Comparison of ENCODE assay signal across 8 cellular contexts in the genomic region with DNA sequence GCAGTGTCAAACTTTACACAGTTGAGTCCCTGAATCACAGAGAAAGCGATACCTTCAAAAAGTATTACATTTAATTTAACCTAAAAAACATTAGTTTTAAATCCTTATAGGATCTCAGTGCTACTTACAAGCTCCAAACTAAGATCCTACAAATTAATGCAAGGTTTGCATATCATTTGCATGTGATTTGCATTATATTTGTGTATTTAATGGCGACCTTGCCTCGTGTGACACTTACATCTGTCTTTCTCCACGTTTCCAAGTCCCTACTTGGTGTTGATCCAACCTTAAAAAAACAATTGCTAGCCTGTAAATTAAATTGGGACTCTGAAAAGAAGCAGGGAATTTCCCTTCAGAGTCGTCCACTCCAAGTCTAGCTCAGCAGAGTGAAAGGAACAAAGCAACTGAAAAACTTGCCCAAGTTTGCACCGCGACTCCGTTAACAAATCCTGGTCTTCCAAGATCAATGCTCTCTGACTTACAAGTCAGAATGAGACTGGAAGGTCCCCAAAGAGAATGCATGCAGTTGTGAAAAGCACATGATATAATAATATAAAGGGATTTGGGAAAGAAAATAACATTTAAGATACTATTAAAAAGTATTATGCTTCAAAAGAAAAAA. TPM values are rescaled to one million over a fixed set of nuclear protein-coding genes. Genes with fewer than 3 reads are reported as not detected.
DNase-seq lines count a peak whose midpoint lies in the region; ATAC-seq, FAIRE-seq and TF ChIP-seq lines count a peak whose summit lies in the region.

No MANE protein-coding gene starts in this region.

- peaks cover 8% of the 10 kb centered on the region for H3K36me3 Mint-ChIP-seq in activated CD4-positive, alpha-beta T cell treated with anti-CD3 and anti-CD28 coated beads, Interleukin-2, amount 10 ng/mL, durations not matched to agents 24 days and 14 days (ENCODE audit: low read depth)
- H3K36me3 Mint-ChIP-seq in activated naive CD8-positive, alpha-beta T cell treated with anti-CD3 and anti-CD28 coated beads, Interleukin-2, amount 10 ng/mL, durations not matched to agents 7 days and 5 days, result peaks cover 2% of the 10 kb centered on the region

- H3K4me2 ChIP-seq in HepG2 (ENCODE audit: low read depth, low read length), result peak overlapping the region; percentile 88

- peaks cover 4% of the 10 kb centered on the region for H3K9me3 Mint-ChIP-seq in activated CD4-positive, alpha-beta T cell treated with anti-CD3 and anti-CD28 coated beads, Interleukin-2, amount 10 ng/mL, durations not matched to agents 24 days and 14 days
- H3K9me3 Mint-ChIP-seq in activated naive CD8-positive, alpha-beta T cell treated with anti-CD3 and anti-CD28 coated beads, Interleukin-2, amount 10 ng/mL, durations not matched to agents 7 days and 5 days, result no peaks in the 10 kb centered on the region

- in situ Hi-C loops in HepG2 (cut with HindIII; ENCODE audit: extremely low pct_ligation_motif_present, low pct_unique_long_range_greater_than_20kb), result no loop called here

- no peaks in the 10 kb centered on the region for H3K9me3 ChIP-seq in HepG2 (ENCODE audit: low read length)
- no peaks in the 10 kb centered on the region for H3K9me3 ChIP-seq in suprapubic skin
- no peaks in the 10 kb centered on the region for H3K9me3 ChIP-seq in BE2C

- H3K9ac ChIP-seq in HepG2 (ENCODE audit: insufficient read depth, low read depth, low read length), result peak overlapping the region; percentile 50

- WGBS in HepG2 (ENCODE audit: low lambda C conversion rate), result 21% methylated on average over 8 of the region's 8 CpGs
- 10% methylated on average over 8 of the region's 8 CpGs for WGBS in suprapubic skin

- H2AFZ ChIP-seq in HepG2 (ENCODE audit: low read length), result no peak overlapping the region

- CTCF ChIA-PET in HepG2 (lab: Yijun Ruan, JAX; ENCODE audit: low intra/inter-chr PET ratio, low total read pairs), result no interaction called here

- FAIRE-seq in HepG2 (lab: Jason Lieb, UNC), result no peak

- peaks cover 14% of the 10 kb centered on the region for H3K79me2 ChIP-seq in HepG2 (ENCODE audit: insufficient read depth, low read length)

- H3K27ac ChIP-seq in HepG2 (ENCODE audit: extremely low read length, insufficient read depth, low read length) (no peak overlapping the region), suprapubic skin (peak overlapping the region; percentile 23)

- peaks cover 24% of the 10 kb centered on the region for H3K4me1 ChIP-seq in HepG2 (ENCODE audit: insufficient read depth, low read length)
- peaks cover 36% of the 10 kb centered on the region for H3K4me1 ChIP-seq in suprapubic skin
- no peaks in the 10 kb centered on the region for H3K4me1 ChIP-seq in BE2C

- H3K4me3 ChIP-seq in HepG2 (replicated peaks in 1 of 3; ENCODE audit: insufficient read depth in 1 of 3, low read depth in 2 of 3, low read length in 3 of 3) (peak overlapping the region; percentile 32 to 51 (median 47)), suprapubic skin (peak overlapping the region; percentile 95), BE2C (ENCODE audit: low read depth, low read length) (no peak overlapping the region)

- H4K20me1 ChIP-seq in HepG2 (ENCODE audit: insufficient read depth, low read length), result no peaks in the 10 kb centered on the region

- no peak for DNase-seq in activated CD4-positive, alpha-beta T cell treated with anti-CD3 and anti-CD28 coated beads, Interleukin-2, amount 10 ng/mL, durations not matched to agents 24 days and 14 days
- no peak for DNase-seq in activated CD4-positive, alpha-beta T cell treated with anti-CD3 and anti-CD28 coated beads, Interleukin-2, amount 50 U/mL, for 48 hours
- no peak for DNase-seq in activated naive CD8-positive, alpha-beta T cell treated with anti-CD3 and anti-CD28 coated beads, Interleukin-2, amount 10 ng/mL, durations not matched to agents 7 days and 5 days
- no peak for DNase-seq in HepG2 (ENCODE audit: low spot score)
- no peak for DNase-seq in suprapubic skin (ENCODE audit: low spot score in 2 of 2)
- no peak for DNase-seq in SIG-M5 treated with dmso at 0.1 percent for 504 hours (lab: John Stamatoyannopoulos, UW; ENCODE audit: unreplicated experiment)
- DNase-seq in BE2C, result no peak

- no TSS peak for BruUV-seq in HepG2 (replicated peaks; lab: Mats Ljungman, UMichigan)

- TF ChIP-seq POLR2A in HepG2 (IDR thresholded peaks at IDR 0.05; ENCODE audit: insufficient read depth in 1 of 2, low read depth in 2 of 2, low read length in 2 of 2) (no peak), suprapubic skin (IDR thresholded peaks at IDR 0.05) (no peak)

- ATAC-seq in activated naive CD8-positive, alpha-beta T cell treated with anti-CD3 and anti-CD28 coated beads, Interleukin-2, amount 10 ng/mL, durations not matched to agents 7 days and 5 days (ENCODE audit: low read depth), result no peak
- ATAC-seq in HepG2 (no peak), HG02678 (IDR thresholded peaks at IDR 0.05; ENCODE audit: unreplicated experiment) (no peak)

- TF ChIP-seq CTCF in HepG2 (CRISPR knock-in tag; IDR thresholded peaks at IDR 0.05) (no peak), suprapubic skin (IDR thresholded peaks at IDR 0.05) (no peak), BE2C (IDR thresholded peaks at IDR 0.05; ENCODE audit: low read depth, low read length) (no peak)

- H3K4me1 Mint-ChIP-seq in activated CD4-positive, alpha-beta T cell treated with anti-CD3 and anti-CD28 coated beads, Interleukin-2, amount 10 ng/mL, durations not matched to agents 24 days and 14 days, result peaks cover 44% of the 10 kb centered on the region
- H3K4me1 Mint-ChIP-seq in activated naive CD8-positive, alpha-beta T cell treated with anti-CD3 and anti-CD28 coated beads, Interleukin-2, amount 10 ng/mL, durations not matched to agents 7 days and 5 days, result peaks cover 31% of the 10 kb centered on the region

- no peak for TF ChIP-seq RAD21 in HepG2 (CRISPR knock-in tag; IDR thresholded peaks at IDR 0.05)

- intact Hi-C loops in activated CD4-positive, alpha-beta T cell treated with anti-CD3 and anti-CD28 coated beads, Interleukin-2, amount 10 ng/mL, durations not matched to agents 24 days and 14 days (cut with micrococcal nuclease), result loop anchor here (1.0 to 2.0 kb wide), 3 partner anchors 16 to 56 kb away; no protein-coding TSS in a partner anchor
- intact Hi-C loops in HepG2 (cut with micrococcal nuclease; ENCODE audit: unreplicated experiment), result loop anchor here (1.0 kb wide), 1 partner anchor 25 kb away; no protein-coding TSS in a partner anchor

- peak overlapping the region; percentile 91 for H3K27ac Mint-ChIP-seq in activated CD4-positive, alpha-beta T cell treated with anti-CD3 and anti-CD28 coated beads, Interleukin-2, amount 10 ng/mL, durations not matched to agents 24 days and 14 days
- peak overlapping the region; percentile 89 for H3K27ac Mint-ChIP-seq in activated naive CD8-positive, alpha-beta T cell treated with anti-CD3 and anti-CD28 coated beads, Interleukin-2, amount 10 ng/mL, durations not matched to agents 7 days and 5 days

- H3K27me3 ChIP-seq in HepG2 (ENCODE audit: control insufficient read depth in 1 of 2, insufficient read depth in 2 of 2, low read length in 2 of 2) (no peaks in the 10 kb centered on the region), suprapubic skin (no peaks in the 10 kb centered on the region), BE2C (no peaks in the 10 kb centered on the region; the same call in 1 of the 2 replicates)

- POLR2A ChIA-PET in activated naive CD8-positive, alpha-beta T cell treated with anti-CD3 and anti-CD28 coated beads, Interleukin-2, amount 10 ng/mL, durations not matched to agents 7 days and 5 days (lab: Charles Lee), result interaction anchor here (0.5 to 5.1 kb wide), 19 partner anchors 9 to 461 kb away, joined by 3 to 76 read pairs (median 6); partner anchors contain the start of genes KAT7 and SLC35B1
- POLR2A ChIA-PET in HepG2 (lab: Yijun Ruan, JAX), result interaction anchor here (0.5 to 4.9 kb wide), 39 partner anchors 8 to 769 kb away, joined by 3 to 83 read pairs (median 5); partner anchors contain the start of genes KAT7, PHB1 and SLC35B1

- H3K27me3 Mint-ChIP-seq in activated CD4-positive, alpha-beta T cell treated with anti-CD3 and anti-CD28 coated beads, Interleukin-2, amount 10 ng/mL, durations not matched to agents 24 days and 14 days, result peaks cover 29% of the 10 kb centered on the region
- H3K27me3 Mint-ChIP-seq in activated naive CD8-positive, alpha-beta T cell treated with anti-CD3 and anti-CD28 coated beads, Interleukin-2, amount 10 ng/mL, durations not matched to agents 7 days and 5 days, result peaks cover 23% of the 10 kb centered on the region

- TF ChIP-seq EP300 in HepG2 (IDR thresholded peaks at IDR 0.05; ENCODE audit: low read depth in 2 of 2, low read length in 2 of 2) (no peak), HepG2 (CRISPR knock-in tag; IDR thresholded peaks at IDR 0.05; ENCODE audit: borderline replicate concordance) (no peak), suprapubic skin (IDR thresholded peaks at IDR 0.05) (no peak)

- H3K36me3 ChIP-seq in HepG2 (replicated peaks in 1 of 2; ENCODE audit: control insufficient read depth in 1 of 2, insufficient read depth in 2 of 2, low read length in 2 of 2) (no peaks in the 10 kb centered on the region), suprapubic skin (no peaks in the 10 kb centered on the region), BE2C (no peaks in the 10 kb centered on the region)

- peak overlapping the region; percentile 96 for H3K4me3 Mint-ChIP-seq in activated CD4-positive, alpha-beta T cell treated with anti-CD3 and anti-CD28 coated beads, Interleukin-2, amount 10 ng/mL, durations not matched to agents 24 days and 14 days
- H3K4me3 Mint-ChIP-seq in activated naive CD8-positive, alpha-beta T cell treated with anti-CD3 and anti-CD28 coated beads, Interleukin-2, amount 10 ng/mL, durations not matched to agents 7 days and 5 days, result peak overlapping the region; percentile 91

RNA-seq across cellular contexts. Expression of gene FAM117A, which starts 0.7 kb away (rescaled TPM):
- total RNA-seq in activated CD4-positive, alpha-beta T cell treated with anti-CD3 and anti-CD28 coated beads, Interleukin-2, amount 10 ng/mL, durations not matched to agents 24 days and 14 days, result 10.9 and 11.1 TPM in 2 replicates
- 10 to 100 TPM; 47.0 to 57.2 TPM for total RNA-seq in activated naive CD8-positive, alpha-beta T cell treated with anti-CD3 and anti-CD28 coated beads, Interleukin-2, amount 10 ng/mL, durations not matched to agents 7 days and 5 days
- 12.1 and 12.3 TPM in 2 replicates for total RNA-seq in HepG2 (2016; rRNA removed; fragmentation: Illumina TruSeq; extraction: Trizol)
- 10.9 and 12.0 TPM in 2 replicates for total RNA-seq in HepG2 (2016; cell fraction: cytosol; rRNA removed; fragmentation: Illumina TruSeq; extraction: Trizol; ENCODE audit: low read depth)
- 9.9 and 12.6 TPM in 2 replicates for total RNA-seq in HepG2 (2016; cell fraction: insoluble cytoplasmic fraction; rRNA removed; fragmentation: Illumina TruSeq; extraction: Trizol)
- 21.3 and 21.9 TPM in 2 replicates for total RNA-seq in HepG2 (2016; cell fraction: membrane; rRNA removed; fragmentation: Illumina TruSeq; extraction: Trizol)
- total RNA-seq in HepG2 (2016; cell fraction: nucleus; rRNA removed; fragmentation: Illumina TruSeq; extraction: Trizol), result 8.1 and 8.9 TPM in 2 replicates
- 19.8 and 22.0 TPM in 2 replicates for polyA plus RNA-seq in HepG2 (2011; rRNA removed)
- 11.4 and 15.9 TPM in 2 replicates for polyA plus RNA-seq in HepG2 (2011; cell fraction: cytosol; rRNA removed)
- polyA plus RNA-seq in HepG2 (2011; cell fraction: nucleus; rRNA removed), result 17.2 and 20.5 TPM in 2 replicates
- 11.3 and 12.2 TPM in 2 replicates for polyA plus RNA-seq in HepG2 (2012)
- polyA plus RNA-seq in HepG2 (2016; cell fraction: cytosol; fragmentation: Illumina TruSeq; extraction: Trizol; ENCODE audit: low read depth), result 19.0 and 20.2 TPM in 2 replicates
- polyA plus RNA-seq in HepG2 (2016; cell fraction: insoluble cytoplasmic fraction; fragmentation: Illumina TruSeq; extraction: Trizol; ENCODE audit: low read depth), result 19.2 and 23.6 TPM in 2 replicates
- polyA plus RNA-seq in HepG2 (2016; cell fraction: membrane; fragmentation: Illumina TruSeq; extraction: Trizol; ENCODE audit: low read depth), result 28.9 and 33.3 TPM in 2 replicates
- 20.1 and 22.1 TPM in 2 replicates for polyA plus RNA-seq in HepG2 (2016; cell fraction: nucleus; fragmentation: Illumina TruSeq; extraction: Trizol; ENCODE audit: insufficient read depth, low read depth)
- 32.1 TPM in 1 of 2 replicates, not detected in the other for polyA minus RNA-seq in HepG2 (2011; rRNA and poly(A)+ RNA removed; ENCODE audit: low replicate concordance)
- 6.7 and 8.0 TPM in 2 replicates for polyA minus RNA-seq in HepG2 (2011; cell fraction: cytosol; rRNA and poly(A)+ RNA removed)
- polyA minus RNA-seq in HepG2 (2011; cell fraction: nucleus; rRNA and poly(A)+ RNA removed), result 7.9 and 8.7 TPM in 2 replicates
- 10 to 100 TPM; 24.2 to 47.3 (median 28.7) TPM for total RNA-seq in suprapubic skin
- polyA plus RNA-seq in BE2C (2012; ENCODE audit: insufficient read depth, insufficient read length, low read depth), result 17.0 TPM

RNA-seq across cellular contexts. Expression of gene KAT7, which starts 23.8 kb away (rescaled TPM):
- 67.2 and 75.2 TPM in 2 replicates for total RNA-seq in activated CD4-positive, alpha-beta T cell treated with anti-CD3 and anti-CD28 coated beads, Interleukin-2, amount 10 ng/mL, durations not matched to agents 24 days and 14 days
- total RNA-seq in activated naive CD8-positive, alpha-beta T cell treated with anti-CD3 and anti-CD28 coated beads, Interleukin-2, amount 10 ng/mL, durations not matched to agents 7 days and 5 days, result 10 to 100 TPM; 91.7 to 92.5 TPM
- 39.2 and 43.8 TPM in 2 replicates for total RNA-seq in HepG2 (2016; rRNA removed; fragmentation: Illumina TruSeq; extraction: Trizol)
- total RNA-seq in HepG2 (2016; cell fraction: cytosol; rRNA removed; fragmentation: Illumina TruSeq; extraction: Trizol; ENCODE audit: low read depth), result 7.5 and 9.1 TPM in 2 replicates
- 38.8 and 41.1 TPM in 2 replicates for total RNA-seq in HepG2 (2016; cell fraction: insoluble cytoplasmic fraction; rRNA removed; fragmentation: Illumina TruSeq; extraction: Trizol)
- 14.7 and 17.3 TPM in 2 replicates for total RNA-seq in HepG2 (2016; cell fraction: membrane; rRNA removed; fragmentation: Illumina TruSeq; extraction: Trizol)
- 47.4 and 58.4 TPM in 2 replicates for total RNA-seq in HepG2 (2016; cell fraction: nucleus; rRNA removed; fragmentation: Illumina TruSeq; extraction: Trizol)
- polyA plus RNA-seq in HepG2 (2011; rRNA removed), result 17.2 and 21.2 TPM in 2 replicates
- 11.2 and 13.2 TPM in 2 replicates for polyA plus RNA-seq in HepG2 (2011; cell fraction: cytosol; rRNA removed)
- polyA plus RNA-seq in HepG2 (2011; cell fraction: nucleus; rRNA removed), result 21.2 and 24.5 TPM in 2 replicates
- 16.5 and 22.9 TPM in 2 replicates for polyA plus RNA-seq in HepG2 (2012)
- polyA plus RNA-seq in HepG2 (2016; cell fraction: cytosol; fragmentation: Illumina TruSeq; extraction: Trizol; ENCODE audit: low read depth), result 1.2 and 1.6 TPM in 2 replicates
- 35.8 and 38.8 TPM in 2 replicates for polyA plus RNA-seq in HepG2 (2016; cell fraction: insoluble cytoplasmic fraction; fragmentation: Illumina TruSeq; extraction: Trizol; ENCODE audit: low read depth)
- 5.3 and 5.7 TPM in 2 replicates for polyA plus RNA-seq in HepG2 (2016; cell fraction: membrane; fragmentation: Illumina TruSeq; extraction: Trizol; ENCODE audit: low read depth)
- polyA plus RNA-seq in HepG2 (2016; cell fraction: nucleus; fragmentation: Illumina TruSeq; extraction: Trizol; ENCODE audit: insufficient read depth, low read depth), result 32.7 and 33.9 TPM in 2 replicates
- 35.4 and 40.6 TPM in 2 replicates for polyA minus RNA-seq in HepG2 (2011; rRNA and poly(A)+ RNA removed; ENCODE audit: low replicate concordance)
- polyA minus RNA-seq in HepG2 (2011; cell fraction: cytosol; rRNA and poly(A)+ RNA removed), result 20.4 and 21.7 TPM in 2 replicates
- 84.9 and 89.1 TPM in 2 replicates for polyA minus RNA-seq in HepG2 (2011; cell fraction: nucleus; rRNA and poly(A)+ RNA removed)
- total RNA-seq in suprapubic skin, result 10 to 100 TPM; 37.1 to 71.4 (median 52.2) TPM
- polyA plus RNA-seq in BE2C (2012; ENCODE audit: insufficient read depth, insufficient read length, low read depth), result 38.5 TPM

RNA-seq across cellular contexts. Expression of gene SLC35B1, which starts 56.9 kb away (rescaled TPM):
- 78.9 and 79.5 TPM in 2 replicates for total RNA-seq in activated CD4-positive, alpha-beta T cell treated with anti-CD3 and anti-CD28 coated beads, Interleukin-2, amount 10 ng/mL, durations not matched to agents 24 days and 14 days
- total RNA-seq in activated naive CD8-positive, alpha-beta T cell treated with anti-CD3 and anti-CD28 coated beads, Interleukin-2, amount 10 ng/mL, durations not matched to agents 7 days and 5 days, result 10 to 100 TPM; 45.9 to 48.5 TPM
- total RNA-seq in HepG2 (2016; rRNA removed; fragmentation: Illumina TruSeq; extraction: Trizol), result 67.0 and 113 TPM in 2 replicates
- 128 and 146 TPM in 2 replicates for total RNA-seq in HepG2 (2016; cell fraction: cytosol; rRNA removed; fragmentation: Illumina TruSeq; extraction: Trizol; ENCODE audit: low read depth)
- total RNA-seq in HepG2 (2016; cell fraction: insoluble cytoplasmic fraction; rRNA removed; fragmentation: Illumina TruSeq; extraction: Trizol), result 68.0 and 117 TPM in 2 replicates
- total RNA-seq in HepG2 (2016; cell fraction: membrane; rRNA removed; fragmentation: Illumina TruSeq; extraction: Trizol), result 115 and 123 TPM in 2 replicates
- total RNA-seq in HepG2 (2016; cell fraction: nucleus; rRNA removed; fragmentation: Illumina TruSeq; extraction: Trizol), result 105 and 117 TPM in 2 replicates
- 83.6 and 99.6 TPM in 2 replicates for polyA plus RNA-seq in HepG2 (2011; rRNA removed)
- 70.6 and 97.9 TPM in 2 replicates for polyA plus RNA-seq in HepG2 (2011; cell fraction: cytosol; rRNA removed)
- polyA plus RNA-seq in HepG2 (2011; cell fraction: nucleus; rRNA removed), result 79.1 and 84.2 TPM in 2 replicates
- 60.8 and 61.5 TPM in 2 replicates for polyA plus RNA-seq in HepG2 (2012)
- 123 and 149 TPM in 2 replicates for polyA plus RNA-seq in HepG2 (2016; cell fraction: cytosol; fragmentation: Illumina TruSeq; extraction: Trizol; ENCODE audit: low read depth)
- polyA plus RNA-seq in HepG2 (2016; cell fraction: insoluble cytoplasmic fraction; fragmentation: Illumina TruSeq; extraction: Trizol; ENCODE audit: low read depth), result 70.3 and 81.2 TPM in 2 replicates
- 114 and 119 TPM in 2 replicates for polyA plus RNA-seq in HepG2 (2016; cell fraction: membrane; fragmentation: Illumina TruSeq; extraction: Trizol; ENCODE audit: low read depth)
- polyA plus RNA-seq in HepG2 (2016; cell fraction: nucleus; fragmentation: Illumina TruSeq; extraction: Trizol; ENCODE audit: insufficient read depth, low read depth), result 186 and 193 TPM in 2 replicates
- polyA minus RNA-seq in HepG2 (2011; rRNA and poly(A)+ RNA removed; ENCODE audit: low replicate concordance), result 81.3 and 114 TPM in 2 replicates
- polyA minus RNA-seq in HepG2 (2011; cell fraction: cytosol; rRNA and poly(A)+ RNA removed), result 27.6 and 41.2 TPM in 2 replicates
- 67.3 and 71.3 TPM in 2 replicates for polyA minus RNA-seq in HepG2 (2011; cell fraction: nucleus; rRNA and poly(A)+ RNA removed)
- total RNA-seq in suprapubic skin, result 10 to 100 TPM; 28.8 to 42.9 (median 37.6) TPM
- 250 TPM for polyA plus RNA-seq in BE2C (2012; ENCODE audit: insufficient read depth, insufficient read length, low read depth)
